ENCODE assay signal across 11 cellular contexts in the genomic region with DNA sequence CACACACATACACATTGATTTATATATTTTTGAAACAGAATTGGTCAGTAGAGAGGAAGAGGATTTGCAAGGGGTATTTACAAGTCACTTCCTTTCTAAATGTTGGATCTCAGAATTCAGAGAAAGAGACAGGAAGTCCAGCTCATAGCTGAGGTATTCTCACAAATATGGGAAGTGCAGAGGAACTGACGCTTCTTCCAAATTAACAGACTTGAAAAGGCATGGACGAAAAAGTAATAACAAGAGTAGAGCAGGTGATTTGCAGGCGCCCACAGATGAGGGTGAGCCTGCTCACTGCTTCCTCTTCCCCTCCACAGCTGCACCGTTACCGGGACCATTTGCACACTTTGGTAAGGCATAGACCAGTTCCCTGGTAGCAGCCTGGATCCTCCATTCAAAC.
A peak's percentile ranks its signal among the peaks of the same experiment; 100 is the strongest.
DNase-seq lines count a peak whose midpoint lies in the region; ATAC-seq and TF ChIP-seq lines count a peak whose summit lies in the region.
"Had no signal": no experiment of that assay in that cellular context is flagged by ENCODE, and none has a peak within 500 bp of the region (broad histone marks: within the 10 kb centered on the region; RNA-seq: fewer than 3 reads in every experiment).

No MANE protein-coding gene starts in this region.

- TF ChIP-seq POLR2A in heart left ventricle (IDR thresholded peaks at IDR 0.05) (no peak), suprapubic skin (IDR thresholded peaks at IDR 0.05) (no peak), ovary (IDR thresholded peaks at IDR 0.05) (no peak), breast epithelium (IDR thresholded peaks at IDR 0.05) (no peak)

- no peak for TF ChIP-seq CTCF in heart left ventricle (IDR thresholded peaks at IDR 0.05)
- no peak for TF ChIP-seq CTCF in foreskin fibroblast (IDR thresholded peaks at IDR 0.05; ENCODE audit: low read depth, low read length)
- TF ChIP-seq CTCF in thoracic aorta (IDR thresholded peaks at IDR 0.05) = no peak
- no peak for TF ChIP-seq CTCF in suprapubic skin (IDR thresholded peaks at IDR 0.05)
- no peak for TF ChIP-seq CTCF in ovary (IDR thresholded peaks at IDR 0.05)
- TF ChIP-seq CTCF in breast epithelium (IDR thresholded peaks at IDR 0.05) = no peak

- H3K4me1 ChIP-seq in heart left ventricle (peaks cover 0 to 66% (median 26%) of the 10 kb centered on the region in 12 donors), thoracic aorta (ENCODE audit: control insufficient read depth in 1 of 2, low read depth in 2 of 2) (peaks cover 26 to 71% of the 10 kb centered on the region in 2 donors), suprapubic skin (peaks cover 22% of the 10 kb centered on the region), ovary (ENCODE audit: insufficient read depth) (no peaks in the 10 kb centered on the region), breast epithelium (no peaks in the 10 kb centered on the region)

- intact Hi-C loops in heart left ventricle (cut with DNase I) = loop anchor here in 5 of 10 donors (2.0 to 5.0 kb wide), 3 partner anchors 49 to 159 kb away; no protein-coding TSS in a partner anchor
- intact Hi-C loops in left cardiac atrium (cut with DNase I) = no loop called here
- intact Hi-C loops in ovary (cut with DNase I) = no loop called here
- intact Hi-C loops in breast epithelium (cut with DNase I; ENCODE audit: low total_unique reads) = no loop called here

- peak overlapping the region in 10 of 12 donors; percentile 13 to 35 (median 27) for H3K4me3 ChIP-seq in heart left ventricle
- H3K4me3 ChIP-seq in foreskin fibroblast (ENCODE audit: low read depth in 1 of 2, low read length in 2 of 2) = no peak overlapping the region
- H3K4me3 ChIP-seq in thoracic aorta = peak overlapping the region; percentile 51
- H3K4me3 ChIP-seq in suprapubic skin = no peak overlapping the region
- no peak overlapping the region for H3K4me3 ChIP-seq in ovary
- no peak overlapping the region for H3K4me3 ChIP-seq in breast epithelium

- ATAC-seq in heart left ventricle = peak in 1 of 4 donors; percentile 59
- no peak for ATAC-seq in left cardiac atrium
- no peak for ATAC-seq in thoracic aorta (ENCODE audit: insufficient number of reproducible peaks, low FRiP score, low read depth)

- TF ChIP-seq EP300 in suprapubic skin (IDR thresholded peaks at IDR 0.05) = no peak
- no peak for TF ChIP-seq EP300 in ovary (IDR thresholded peaks at IDR 0.05)

- no peaks in the 10 kb centered on the region for H3K36me3 ChIP-seq in heart left ventricle
- H3K36me3 ChIP-seq in thoracic aorta = no peaks in the 10 kb centered on the region
- H3K36me3 ChIP-seq in suprapubic skin = no peaks in the 10 kb centered on the region
- H3K36me3 ChIP-seq in ovary = no peaks in the 10 kb centered on the region
- no peaks in the 10 kb centered on the region for H3K36me3 ChIP-seq in breast epithelium

- H3K9me3 ChIP-seq in heart left ventricle (no peaks in the 10 kb centered on the region), thoracic aorta (no peaks in the 10 kb centered on the region), suprapubic skin (no peaks in the 10 kb centered on the region), ovary (no peaks in the 10 kb centered on the region), breast epithelium (no peaks in the 10 kb centered on the region)

- DNase-seq in heart left ventricle (no peak), left cardiac atrium (no peak), OCI-M1 (lab: John Stamatoyannopoulos, UW) (peak; percentile 56), foreskin fibroblast (peak; percentile 55 to 68), thoracic aorta (ENCODE audit: low spot score) (no peak), suprapubic skin (ENCODE audit: low spot score in 2 of 2) (no peak), ovary (no peak), breast epithelium (ENCODE audit: low spot score in 2 of 2) (no peak)
- DNase-seq: C1 segment of cervical spinal cord; stimulated activated CD4-positive, alpha-beta T cell treated with anti-CD3 and anti-CD28 coated beads, Interleukin-12 subunit alpha, Interleukin-12 subunit beta, amount 100 ng/mL, for 4 hours; substantia nigra had no signal

- 14 to 33% (median 31%) methylated on average over 5 of the region's 5 CpGs for WGBS in heart left ventricle, 4 donors
- WGBS in suprapubic skin = 84% methylated on average over 5 of the region's 5 CpGs
- WGBS in ovary, 3 donors = 85 to 86% (median 85%) methylated on average over 5 of the region's 5 CpGs

- peak overlapping the region; percentile 63 to 88 (median 75) for H3K27ac ChIP-seq in heart left ventricle
- H3K27ac ChIP-seq in thoracic aorta = peak overlapping the region; percentile 87 to 93
- no peak overlapping the region for H3K27ac ChIP-seq in suprapubic skin
- H3K27ac ChIP-seq in ovary = no peak overlapping the region
- H3K27ac ChIP-seq in breast epithelium = no peak overlapping the region

- no peaks in the 10 kb centered on the region for H3K27me3 ChIP-seq in heart left ventricle
- no peaks in the 10 kb centered on the region for H3K27me3 ChIP-seq in thoracic aorta (replicated peaks; ENCODE audit: insufficient read depth)
- no peaks in the 10 kb centered on the region for H3K27me3 ChIP-seq in suprapubic skin
- H3K27me3 ChIP-seq in ovary = no peaks in the 10 kb centered on the region
- no peaks in the 10 kb centered on the region for H3K27me3 ChIP-seq in breast epithelium

Comparison
In these comparisons a context has a peak if more than half of its experiments do, and no peak if none do; other contexts are left out.
1. DNase-seq: peak in OCI-M1 (single experiment) and foreskin fibroblast (2 of 2); none in heart left ventricle (0 of 5), left cardiac atrium (single experiment), thoracic aorta (single experiment), suprapubic skin (0 of 2), ovary (0 of 5) and breast epithelium (0 of 2).
2. H3K27ac ChIP-seq: peak in heart left ventricle (12 of 12) and thoracic aorta (2 of 2); none in suprapubic skin (single experiment), ovary (0 of 2) and breast epithelium (0 of 2).
3. H3K4me3 ChIP-seq: peak in heart left ventricle (10 of 12) and thoracic aorta (single experiment); none in foreskin fibroblast (0 of 2), suprapubic skin (single experiment), ovary (single experiment) and breast epithelium (0 of 3).